In genomic region chr11:109865558-109866186, GRCh38 we compare ENCODE assay signal across 9 cellular contexts.
DNase-seq lines count a peak whose midpoint lies in the region; ATAC-seq, FAIRE-seq and TF ChIP-seq lines count a peak whose summit lies in the region.
"Had no signal": no experiment of that assay in that cellular context is flagged by ENCODE, and none has a peak within 500 bp of the region (broad histone marks: within the 10 kb centered on the region; RNA-seq: fewer than 3 reads in every experiment).

No MANE protein-coding gene starts in this region.

- no TSS peak for BruUV-seq in endothelial cell of umbilical vein (replicated peaks; lab: Mats Ljungman, UMichigan)

- no peak overlapping the region for H3K4me3 Mint-ChIP-seq in stimulated activated memory B cell treated with anti-CD40 and anti-IgM and Interleukin-4, amounts not matched to agents 10 μg/mL and 1 μg/mL and 100 μg/mL, for 72 hours
- H3K4me3 Mint-ChIP-seq: nephron progenitor cell had no signal

- no peaks in the 10 kb centered on the region for H3K9me1 ChIP-seq in endothelial cell of umbilical vein (replicated peaks; ENCODE audit: control insufficient read depth, extremely low read depth, insufficient read depth, low read length)

- intact Hi-C loops in endothelial cell of umbilical vein (cut with micrococcal nuclease), result loop anchor here (1.0 to 10.0 kb wide), 3 partner anchors 12 to 1369 kb away; no protein-coding TSS in a partner anchor

- no peak for ATAC-seq in stimulated activated memory B cell treated with anti-CD40 and anti-IgM and Interleukin-4, amounts not matched to agents 10 μg/mL and 1 μg/mL and 100 μg/mL, for 72 hours
- ATAC-seq in GM18861 (IDR thresholded peaks at IDR 0.05; ENCODE audit: unreplicated experiment), result no peak

- H3K4me1 ChIP-seq in endothelial cell of umbilical vein (ENCODE audit: control insufficient read depth, extremely low read depth, insufficient read depth, low read length), result peaks cover 23% of the 10 kb centered on the region

- no peaks in the 10 kb centered on the region for H3K27me3 Mint-ChIP-seq in stimulated activated memory B cell treated with anti-CD40 and anti-IgM and Interleukin-4, amounts not matched to agents 10 μg/mL and 1 μg/mL and 100 μg/mL, for 72 hours

- H3K4me3 ChIP-seq in endothelial cell of umbilical vein (replicated peaks in 1 of 3; ENCODE audit: insufficient read depth in 1 of 3, low read depth in 1 of 3, low read length in 3 of 3), result no peak overlapping the region

- H3K36me3 Mint-ChIP-seq in stimulated activated memory B cell treated with anti-CD40 and anti-IgM and Interleukin-4, amounts not matched to agents 10 μg/mL and 1 μg/mL and 100 μg/mL, for 72 hours, result no peaks in the 10 kb centered on the region

- H2AFZ ChIP-seq in endothelial cell of umbilical vein (ENCODE audit: low read depth, low read length), result no peak overlapping the region

- H4K20me1 ChIP-seq in endothelial cell of umbilical vein (replicated peaks; ENCODE audit: control insufficient read depth, extremely low read depth, insufficient read depth, low read length), result no peaks in the 10 kb centered on the region

- H3K36me3 ChIP-seq in endothelial cell of umbilical vein (ENCODE audit: control insufficient read depth in 2 of 2, extremely low read depth in 1 of 2, insufficient read depth in 2 of 2, low read length in 2 of 2), result no peaks in the 10 kb centered on the region

- H3K27ac Mint-ChIP-seq in stimulated activated memory B cell treated with anti-CD40 and anti-IgM and Interleukin-4, amounts not matched to agents 10 μg/mL and 1 μg/mL and 100 μg/mL, for 72 hours, result peak overlapping the region; percentile 88
- H3K27ac Mint-ChIP-seq: nephron progenitor cell had no signal

- no peak overlapping the region for H3K27ac ChIP-seq in endothelial cell of umbilical vein (ENCODE audit: insufficient read depth, low read depth, low read length)

- no peaks in the 10 kb centered on the region for H3K79me2 ChIP-seq in endothelial cell of umbilical vein (ENCODE audit: control insufficient read depth, insufficient read depth, low read length)

- no peaks in the 10 kb centered on the region for H3K27me3 ChIP-seq in endothelial cell of umbilical vein (ENCODE audit: control insufficient read depth in 2 of 2, insufficient read depth in 2 of 2, low read length in 2 of 2)

- POLR2A ChIA-PET in endothelial cell of umbilical vein (lab: Charles Lee), result no interaction called here

- H3K4me2 ChIP-seq in endothelial cell of umbilical vein (ENCODE audit: insufficient read depth, low read length), result peak overlapping the region; percentile 32

- H3K4me1 Mint-ChIP-seq in stimulated activated memory B cell treated with anti-CD40 and anti-IgM and Interleukin-4, amounts not matched to agents 10 μg/mL and 1 μg/mL and 100 μg/mL, for 72 hours, result peaks cover 45% of the 10 kb centered on the region

- H3K9me3 Mint-ChIP-seq in stimulated activated memory B cell treated with anti-CD40 and anti-IgM and Interleukin-4, amounts not matched to agents 10 μg/mL and 1 μg/mL and 100 μg/mL, for 72 hours, result no peaks in the 10 kb centered on the region
- H3K9me3 Mint-ChIP-seq: nephron progenitor cell had no signal

- DNase-seq in NCI-H2171 treated with DMSO at 0.1 percent for 48 hours (lab: John Stamatoyannopoulos, UW) (peak; percentile 63), NCI-H2171 (lab: John Stamatoyannopoulos, UW) (no peak), NCI-H2107 (lab: John Stamatoyannopoulos, UW) (peak; percentile 2), endothelial cell of umbilical vein (ENCODE audit: low read depth, low spot score) (no peak), NOMO-1 treated with DMSO at 0.1 percent for 48 hours (lab: John Stamatoyannopoulos, UW; ENCODE audit: unreplicated experiment) (no peak)
- no peak for DNase-seq in stimulated activated naive CD4-positive, alpha-beta T cell treated with Interleukin-2 at 50 U/mL for 16 hours (lab: John Stamatoyannopoulos, UW)
- DNase-seq: nephron progenitor cell had no signal

- TF ChIP-seq POLR2A in endothelial cell of umbilical vein (IDR thresholded peaks at IDR 0.05; ENCODE audit: low read depth, low read length), result no peak

- CTCF ChIA-PET in endothelial cell of umbilical vein (lab: Charles Lee), result interaction anchor here (0.6 to 3.0 kb wide), 8 partner anchors 13 to 1168 kb away, joined by 3 to 14 read pairs (median 4); no protein-coding TSS in a partner anchor

- dilution Hi-C loops in endothelial cell of umbilical vein (cut with MboI; ENCODE audit: extremely low pct_ligation_motif_present, low sequenced_read_pairs), result no loop called here

- FAIRE-seq in endothelial cell of umbilical vein (lab: Jason Lieb, UNC), result peak; percentile 4

- no peak for TF ChIP-seq CTCF in endothelial cell of umbilical vein (IDR thresholded peaks at IDR 0.05; ENCODE audit: extremely low read depth in 1 of 2, insufficient read depth in 1 of 2, low read depth in 1 of 2, low read length in 2 of 2)

- H3K9ac ChIP-seq in endothelial cell of umbilical vein (replicated peaks; ENCODE audit: extremely low read depth, insufficient read depth, low read length), result no peak overlapping the region

- H3K9me3 ChIP-seq in endothelial cell of umbilical vein (replicated peaks; ENCODE audit: control insufficient read depth, insufficient read depth, low read length), result no peaks in the 10 kb centered on the region

TF ChIP-seq in endothelial cell of umbilical vein, 7 proteins besides CTCF, POLR2A, EP300 and RAD21:
- TF ChIP-seq JUN (IDR thresholded peaks at IDR 0.05; ENCODE audit: borderline replicate concordance, insufficient read depth, insufficient read length, low read depth), result no peak
- TF ChIP-seq EZH2 (IDR thresholded peaks at IDR 0.05; ENCODE audit: borderline replicate concordance, low read depth, low read length, severe bottlenecking), result no peak
- no peak for TF ChIP-seq GATA2 (IDR thresholded peaks at IDR 0.05; ENCODE audit: insufficient read depth, insufficient read length, low read depth, low read length)
- TF ChIP-seq POLR2AphosphoS5 (IDR thresholded peaks at IDR 0.05; ENCODE audit: insufficient read depth, low read depth, low read length), result no peak
- TF ChIP-seq, protein P1, sequence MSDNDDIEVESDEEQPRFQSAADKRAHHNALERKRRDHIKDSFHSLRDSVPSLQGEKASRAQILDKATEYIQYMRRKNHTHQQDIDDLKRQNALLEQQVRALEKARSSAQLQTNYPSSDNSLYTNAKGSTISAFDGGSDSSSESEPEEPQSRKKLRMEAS (IDR thresholded peaks at IDR 0.05; ENCODE audit: insufficient read depth, insufficient read length), result no peak
- no peak for TF ChIP-seq MYC (IDR thresholded peaks at IDR 0.05; ENCODE audit: low read depth, low read length)
- TF ChIP-seq FOS (IDR thresholded peaks at IDR 0.05; ENCODE audit: borderline replicate concordance, insufficient read depth, low read length), result no peak

Comparison
In these comparisons a context has a peak if more than half of its experiments do, and no peak if none do; other contexts are left out.
1. DNase-seq: peak in NCI-H2171 treated with DMSO at 0.1 percent for 48 hours (single experiment) and NCI-H2107 (single experiment); none in NCI-H2171 (single experiment), endothelial cell of umbilical vein (single experiment), stimulated activated naive CD4-positive, alpha-beta T cell treated with Interleukin-2 at 50 U/mL for 16 hours (single experiment) and NOMO-1 treated with DMSO at 0.1 percent for 48 hours (single experiment).